Comparison of ENCODE assay signal across 1 cellular context in the genomic region with DNA sequence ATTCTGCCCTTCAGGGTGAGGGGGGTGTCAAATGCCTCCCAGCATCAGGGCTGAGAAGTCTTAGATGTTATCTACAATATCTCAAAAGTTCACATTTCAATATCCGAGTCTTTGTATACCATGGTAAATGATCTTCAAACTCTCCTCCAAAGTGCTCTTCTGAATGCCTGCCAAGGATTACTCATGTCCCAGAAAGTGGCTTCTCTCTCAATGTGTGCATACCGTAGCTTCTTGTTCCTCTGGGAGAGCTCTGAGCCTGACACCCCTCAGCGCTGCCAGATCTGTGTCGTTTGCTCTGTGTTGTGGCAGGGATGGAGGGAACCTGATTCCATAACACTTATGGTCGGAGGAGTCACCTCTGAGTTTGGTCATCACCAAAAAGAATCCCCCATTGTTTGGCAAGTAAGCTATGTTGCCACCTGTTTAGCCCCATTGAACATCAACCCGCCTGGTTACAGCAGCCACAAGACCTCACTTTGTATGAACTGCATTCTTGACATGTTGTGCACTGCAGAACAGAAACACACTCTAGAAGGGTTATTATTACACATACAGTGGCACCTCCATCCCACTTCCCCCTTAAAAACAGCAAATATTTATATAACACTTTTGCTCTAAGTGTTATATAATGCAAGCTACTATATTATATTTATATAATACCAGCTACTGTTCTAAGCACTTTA.
TF ChIP-seq lines count a peak whose summit lies in the region.

No MANE protein-coding gene starts in this region.

TF ChIP-seq in HepG2, 621 proteins besides CTCF, POLR2A, EP300 and RAD21 (continued from another document):
- TF ChIP-seq, protein P1, sequence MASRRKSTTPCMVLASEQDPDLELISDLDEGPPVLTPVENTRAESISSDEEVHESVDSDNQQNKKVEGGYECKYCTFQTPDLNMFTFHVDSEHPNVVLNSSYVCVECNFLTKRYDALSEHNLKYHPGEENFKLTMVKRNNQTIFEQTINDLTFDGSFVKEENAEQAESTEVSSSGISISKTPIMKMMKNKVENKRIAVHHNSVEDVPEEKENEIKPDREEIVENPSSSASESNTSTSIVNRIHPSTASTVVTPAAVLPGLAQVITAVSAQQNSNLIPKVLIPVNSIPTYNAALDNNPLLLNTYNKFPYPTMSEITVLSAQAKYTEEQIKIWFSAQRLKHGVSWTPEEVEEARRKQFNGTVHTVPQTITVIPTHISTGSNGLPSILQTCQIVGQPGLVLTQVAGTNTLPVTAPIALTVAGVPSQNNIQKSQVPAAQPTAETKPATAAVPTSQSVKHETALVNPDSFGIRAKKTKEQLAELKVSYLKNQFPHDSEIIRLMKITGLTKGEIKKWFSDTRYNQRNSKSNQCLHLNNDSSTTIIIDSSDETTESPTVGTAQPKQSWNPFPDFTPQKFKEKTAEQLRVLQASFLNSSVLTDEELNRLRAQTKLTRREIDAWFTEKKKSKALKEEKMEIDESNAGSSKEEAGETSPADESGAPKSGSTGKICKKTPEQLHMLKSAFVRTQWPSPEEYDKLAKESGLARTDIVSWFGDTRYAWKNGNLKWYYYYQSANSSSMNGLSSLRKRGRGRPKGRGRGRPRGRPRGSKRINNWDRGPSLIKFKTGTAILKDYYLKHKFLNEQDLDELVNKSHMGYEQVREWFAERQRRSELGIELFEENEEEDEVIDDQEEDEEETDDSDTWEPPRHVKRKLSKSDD (CRISPR knock-in tag; IDR thresholded peaks at IDR 0.05; ENCODE audit: low read depth): no peak
- TF ChIP-seq NR2F6 (IDR thresholded peaks at IDR 0.05) (no peak), NR2F6 (CRISPR knock-in tag; IDR thresholded peaks at IDR 0.05) (no peak), ZNF589 (CRISPR knock-in tag; conservative IDR thresholded peaks at IDR 0.05) (no peak), KIAA2018 (CRISPR knock-in tag; IDR thresholded peaks at IDR 0.05; ENCODE audit: borderline replicate concordance) (no peak), MTA1 (CRISPR knock-in tag; IDR thresholded peaks at IDR 0.05; ENCODE audit: borderline replicate concordance) (no peak), ZFAT (CRISPR knock-in tag; conservative IDR thresholded peaks at IDR 0.05) (no peak), ELF1 (CRISPR knock-in tag; IDR thresholded peaks at IDR 0.05) (no peak), CHCHD3 (CRISPR knock-in tag; IDR thresholded peaks at IDR 0.05) (no peak), RFXANK (CRISPR knock-in tag; IDR thresholded peaks at IDR 0.05) (no peak)
